In the genomic region with DNA sequence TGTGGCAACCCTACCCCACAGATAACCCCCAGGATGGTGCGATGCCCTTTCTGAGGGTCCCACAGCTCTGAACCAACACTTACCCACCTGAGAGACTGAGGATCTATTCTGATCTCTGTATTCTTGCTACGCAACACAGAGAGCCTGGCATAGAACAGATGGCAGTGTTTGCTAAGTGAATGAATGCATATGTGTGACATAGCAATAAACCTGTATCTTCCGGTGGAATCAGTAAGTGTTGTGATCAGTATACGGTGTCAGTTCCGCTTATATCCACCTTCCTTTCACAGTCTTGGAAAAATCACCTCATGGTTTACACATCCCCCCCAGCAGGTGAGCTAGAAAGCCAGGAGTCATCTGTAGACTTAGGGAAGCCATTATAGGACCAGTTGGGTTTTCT, we compare ENCODE assay signal across 9 cellular contexts. TPM values are rescaled to one million over a fixed set of nuclear protein-coding genes. Genes with fewer than 3 reads are reported as not detected.
DNase-seq lines count a peak whose midpoint lies in the region; ATAC-seq and TF ChIP-seq lines count a peak whose summit lies in the region.
"Had no signal": no experiment of that assay in that cellular context is flagged by ENCODE, and none has a peak within 500 bp of the region (broad histone marks: within the 10 kb centered on the region; RNA-seq: fewer than 3 reads in every experiment).

No MANE protein-coding gene starts in this region.

- H3K79me2 ChIP-seq in SK-N-SH (ENCODE audit: insufficient read depth) = no peaks in the 10 kb centered on the region

- H3F3A ChIP-seq in SK-N-SH (replicated peaks; ENCODE audit: insufficient read depth) = no peaks in the 10 kb centered on the region

- H4K20me1 ChIP-seq in SK-N-SH (ENCODE audit: insufficient read depth) = no peaks in the 10 kb centered on the region

- H3K27ac ChIP-seq in SK-N-SH (ENCODE audit: low read depth in 2 of 2, low read length in 1 of 2) (no peak overlapping the region), SJCRH30 (no peak overlapping the region; the same call in 1 of the 2 replicates), foreskin keratinocyte (no peak overlapping the region)
- H3K27ac ChIP-seq: C4-2B had no signal

- POLR2A ChIA-PET in SK-N-SH (lab: Yijun Ruan, JAX) = no interaction called here

- WGBS in SK-N-SH (ENCODE audit: low lambda C conversion rate) = 39% methylated on average over 5 of the region's 5 CpGs

- H3K27me3 ChIP-seq in SK-N-SH (ENCODE audit: insufficient read depth) = peaks cover 17% of the 10 kb centered on the region; the same call in 1 of the 2 replicates
- H3K27me3 ChIP-seq in SJCRH30 = no peaks in the 10 kb centered on the region
- no peaks in the 10 kb centered on the region for H3K27me3 ChIP-seq in foreskin keratinocyte

- H3K9me2 ChIP-seq in SK-N-SH = no peaks in the 10 kb centered on the region

- H3K36me3 ChIP-seq in SK-N-SH (replicated peaks in 1 of 2; ENCODE audit: control insufficient read depth in 1 of 2, insufficient read depth in 2 of 2, low read length in 1 of 2) (no peaks in the 10 kb centered on the region), SJCRH30 (no peaks in the 10 kb centered on the region)

- H3K4me3 Mint-ChIP-seq in stimulated activated naive CD8-positive, alpha-beta T cell treated with anti-CD3 and anti-CD28 coated beads, Interleukin-15, amount 100 ng/mL, for 72 hours = peak overlapping the region; percentile 83 to 95

- CTCF ChIA-PET in SK-N-SH (lab: Yijun Ruan, JAX) = interaction anchor here (0.7 to 2.0 kb wide), 5 partner anchors 12 to 156 kb away, joined by 3 to 8 read pairs (median 4); no protein-coding TSS in a partner anchor

- H3K4me2 ChIP-seq in SK-N-SH = peak overlapping the region; percentile 72

- no peaks in the 10 kb centered on the region for H3K9me3 ChIP-seq in SK-N-SH
- no peaks in the 10 kb centered on the region for H3K9me3 ChIP-seq in SJCRH30 (replicated peaks)

- no peak for TF ChIP-seq CTCF in SK-N-SH (IDR thresholded peaks at IDR 0.05)
- no peak for TF ChIP-seq CTCF in foreskin keratinocyte (conservative IDR thresholded peaks at IDR 0.05)

- no peak for TF ChIP-seq RAD21 in SK-N-SH (IDR thresholded peaks at IDR 0.05; ENCODE audit: low read length)

- H3K27ac Mint-ChIP-seq in stimulated activated naive CD8-positive, alpha-beta T cell treated with anti-CD3 and anti-CD28 coated beads, Interleukin-15, amount 100 ng/mL, for 72 hours = no peak overlapping the region

- H3K4me1 ChIP-seq in SK-N-SH (ENCODE audit: control insufficient read depth in 1 of 2, insufficient read depth in 2 of 2, low read depth in 1 of 2, low read length in 1 of 2) (peaks cover 0 to 9% of the 10 kb centered on the region in 2 experiments; a peak in 1 of 4 replicates), SJCRH30 (no peaks in the 10 kb centered on the region), foreskin keratinocyte (no peaks in the 10 kb centered on the region)

- peak overlapping the region; percentile 80; the same call in 1 of the 2 replicates for H2AFZ ChIP-seq in SK-N-SH (ENCODE audit: low read depth)

- ATAC-seq in SK-N-SH treated with all-trans-retinoic acid at 6 μM for 48 hours (no peak), foreskin keratinocyte (peak; percentile 38), HG03521 (IDR thresholded peaks at IDR 0.05; ENCODE audit: unreplicated experiment) (no peak), HG02938 (IDR thresholded peaks at IDR 0.05; ENCODE audit: unreplicated experiment) (no peak), HG02678 (IDR thresholded peaks at IDR 0.05; ENCODE audit: unreplicated experiment) (no peak)
- ATAC-seq in stimulated activated naive CD8-positive, alpha-beta T cell treated with anti-CD3 and anti-CD28 coated beads, Interleukin-15, amount 100 ng/mL, for 72 hours = no peak

- no peaks in the 10 kb centered on the region for H3K9me3 Mint-ChIP-seq in stimulated activated naive CD8-positive, alpha-beta T cell treated with anti-CD3 and anti-CD28 coated beads, Interleukin-15, amount 100 ng/mL, for 72 hours

- H3K9ac ChIP-seq in SK-N-SH = no peak overlapping the region

- peak overlapping the region in 1 of 2 experiments; percentile 61; a peak in 3 of 4 replicates for H3K4me3 ChIP-seq in SK-N-SH (ENCODE audit: low read depth in 2 of 2, low read length in 1 of 2)
- peak overlapping the region; percentile 54 for H3K4me3 ChIP-seq in SJCRH30

- TF ChIP-seq EP300 in SK-N-SH (IDR thresholded peaks at IDR 0.05; ENCODE audit: borderline replicate concordance in 1 of 2, low read depth in 1 of 2, low read length in 1 of 2) = no peak

- H3K27me3 Mint-ChIP-seq in stimulated activated naive CD8-positive, alpha-beta T cell treated with anti-CD3 and anti-CD28 coated beads, Interleukin-15, amount 100 ng/mL, for 72 hours = peaks cover 8% of the 10 kb centered on the region

- peaks cover 48% of the 10 kb centered on the region for H3K4me1 Mint-ChIP-seq in stimulated activated naive CD8-positive, alpha-beta T cell treated with anti-CD3 and anti-CD28 coated beads, Interleukin-15, amount 100 ng/mL, for 72 hours

- no peak for DNase-seq in SK-N-SH
- DNase-seq in SJCRH30 = no peak
- DNase-seq in foreskin keratinocyte = peak in 1 of 2 donors; percentile 7
- DNase-seq in stimulated activated naive CD8-positive, alpha-beta T cell treated with anti-CD3 and anti-CD28 coated beads, Interleukin-15, amount 100 ng/mL, for 72 hours = no peak

TF ChIP-seq in SK-N-SH, 30 proteins besides CTCF, POLR2A, EP300 and RAD21 (continues in another document):
- no peak for TF ChIP-seq SIN3A (IDR thresholded peaks at IDR 0.05; ENCODE audit: borderline replicate concordance, low read depth, low read length)
- no peak for TF ChIP-seq MEF2A (IDR thresholded peaks at IDR 0.05; ENCODE audit: borderline replicate concordance, low read depth)
- TF ChIP-seq, protein P1, sequence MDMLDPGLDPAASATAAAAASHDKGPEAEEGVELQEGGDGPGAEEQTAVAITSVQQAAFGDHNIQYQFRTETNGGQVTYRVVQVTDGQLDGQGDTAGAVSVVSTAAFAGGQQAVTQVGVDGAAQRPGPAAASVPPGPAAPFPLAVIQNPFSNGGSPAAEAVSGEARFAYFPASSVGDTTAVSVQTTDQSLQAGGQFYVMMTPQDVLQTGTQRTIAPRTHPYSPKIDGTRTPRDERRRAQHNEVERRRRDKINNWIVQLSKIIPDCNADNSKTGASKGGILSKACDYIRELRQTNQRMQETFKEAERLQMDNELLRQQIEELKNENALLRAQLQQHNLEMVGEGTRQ (IDR thresholded peaks at IDR 0.05; ENCODE audit: borderline replicate concordance, low read depth, low read length) = no peak
- TF ChIP-seq EZH2phosphoT487 (IDR thresholded peaks at IDR 0.05; ENCODE audit: borderline replicate concordance, low read depth) = no peak
- no peak for TF ChIP-seq TCF12 (IDR thresholded peaks at IDR 0.05)
- TF ChIP-seq GATA2 (CRISPR knock-in tag; IDR thresholded peaks at IDR 0.05) = no peak
- no peak for TF ChIP-seq FOXM1 (IDR thresholded peaks at IDR 0.05; ENCODE audit: low read depth)
- no peak for TF ChIP-seq YY1 (IDR thresholded peaks at IDR 0.05; ENCODE audit: low read depth)

TF ChIP-seq in SK-N-SH treated with all-trans-retinoic acid at 6 μM for 48 hours, 23 proteins besides CTCF, POLR2A, EP300 and RAD21:
- TF ChIP-seq, protein P2, sequence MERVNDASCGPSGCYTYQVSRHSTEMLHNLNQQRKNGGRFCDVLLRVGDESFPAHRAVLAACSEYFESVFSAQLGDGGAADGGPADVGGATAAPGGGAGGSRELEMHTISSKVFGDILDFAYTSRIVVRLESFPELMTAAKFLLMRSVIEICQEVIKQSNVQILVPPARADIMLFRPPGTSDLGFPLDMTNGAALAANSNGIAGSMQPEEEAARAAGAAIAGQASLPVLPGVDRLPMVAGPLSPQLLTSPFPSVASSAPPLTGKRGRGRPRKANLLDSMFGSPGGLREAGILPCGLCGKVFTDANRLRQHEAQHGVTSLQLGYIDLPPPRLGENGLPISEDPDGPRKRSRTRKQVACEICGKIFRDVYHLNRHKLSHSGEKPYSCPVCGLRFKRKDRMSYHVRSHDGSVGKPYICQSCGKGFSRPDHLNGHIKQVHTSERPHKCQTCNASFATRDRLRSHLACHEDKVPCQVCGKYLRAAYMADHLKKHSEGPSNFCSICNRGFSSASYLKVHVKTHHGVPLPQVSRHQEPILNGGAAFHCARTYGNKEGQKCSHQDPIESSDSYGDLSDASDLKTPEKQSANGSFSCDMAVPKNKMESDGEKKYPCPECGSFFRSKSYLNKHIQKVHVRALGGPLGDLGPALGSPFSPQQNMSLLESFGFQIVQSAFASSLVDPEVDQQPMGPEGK (CRISPR knock-in tag; IDR thresholded peaks at IDR 0.05; ENCODE audit: borderline replicate concordance) = no peak

RNA-seq across cellular contexts. Expression of a gene that starts 5.9 kb away (rescaled TPM):
- polyA plus RNA-seq in SK-N-SH (2012; rRNA removed) = 157 and 188 TPM in 2 replicates
- polyA plus RNA-seq in SK-N-SH (2012; cell fraction: cytosol; rRNA removed) = 106 and 147 TPM in 2 replicates
- 97.2 and 133 TPM in 2 replicates for polyA plus RNA-seq in SK-N-SH (2012; cell fraction: nucleus; rRNA removed)
- total RNA-seq in SJCRH30 (2014; rRNA removed; shearing (Covaris generic)) = 95.4 and 116 TPM in 2 replicates
- 111 and 113 TPM in 2 replicates for total RNA-seq in foreskin keratinocyte
- polyA plus RNA-seq in foreskin keratinocyte = 161 and 172 TPM in 2 replicates

RNA-seq across cellular contexts. Expression of a gene that starts 17.4 kb away (rescaled TPM):
- polyA plus RNA-seq in SK-N-SH (2012; rRNA removed) (0.33 and 0.45 TPM in 2 replicates), foreskin keratinocyte (0.56 and 0.61 TPM in 2 replicates)
- polyA plus RNA-seq in SK-N-SH (2012; cell fraction: cytosol; rRNA removed) = 0.54 and 0.67 TPM in 2 replicates
- 0.69 and 1.4 TPM in 2 replicates for polyA plus RNA-seq in SK-N-SH (2012; cell fraction: nucleus; rRNA removed)
- 0.32 and 0.33 TPM in 2 replicates for total RNA-seq in SJCRH30 (2014; rRNA removed; shearing (Covaris generic))
- 0.35 and 0.58 TPM in 2 replicates for total RNA-seq in foreskin keratinocyte

RNA-seq across cellular contexts. Expression of a gene that starts 17.6 kb away (rescaled TPM):
- polyA plus RNA-seq in SK-N-SH (2012; rRNA removed) (34.6 and 34.9 TPM in 2 replicates), foreskin keratinocyte (8.5 and 11.4 TPM in 2 replicates)
- polyA plus RNA-seq in SK-N-SH (2012; cell fraction: cytosol; rRNA removed) = 33.3 and 36.4 TPM in 2 replicates
- polyA plus RNA-seq in SK-N-SH (2012; cell fraction: nucleus; rRNA removed) = 36.0 and 47.8 TPM in 2 replicates
- 58.6 and 58.8 TPM in 2 replicates for total RNA-seq in SJCRH30 (2014; rRNA removed; shearing (Covaris generic))
- total RNA-seq in foreskin keratinocyte = 53.8 and 69.8 TPM in 2 replicates
